22 cellular contexts compared by ENCODE assay signal in genomic region chr3:64259646-64260045, GRCh38. TPM values are rescaled to one million over a fixed set of nuclear protein-coding genes. Genes with fewer than 3 reads are reported as not detected.
DNase-seq lines count a peak whose midpoint lies in the region; ATAC-seq and TF ChIP-seq lines count a peak whose summit lies in the region.
"Had no signal": no experiment of that assay in that cellular context is flagged by ENCODE, and none has a peak within 500 bp of the region (broad histone marks: within the 10 kb centered on the region; RNA-seq: fewer than 3 reads in every experiment).

No MANE protein-coding gene starts in this region.

- H2AFZ ChIP-seq in GM23248, result no peak overlapping the region
- H2AFZ ChIP-seq in PC-3 (ENCODE audit: low read length), result no peak overlapping the region

- H3K4me3 ChIP-seq in GM23248, result no peak overlapping the region
- H3K4me3 ChIP-seq in astrocyte of the spinal cord (ENCODE audit: low read depth, low read length), result no peak overlapping the region
- no peak overlapping the region for H3K4me3 ChIP-seq in muscle layer of colon (ENCODE audit: low read depth in 1 of 2, low read length in 2 of 2)
- H3K4me3 ChIP-seq in PC-3 (ENCODE audit: low read length), result no peak overlapping the region
- H3K4me3 ChIP-seq: cardiac muscle cell, GM12878, Peyer's patch, psoas muscle had no signal

- H3K9me3 ChIP-seq in GM23248 (ENCODE audit: low read depth) (no peaks in the 10 kb centered on the region), muscle layer of colon (ENCODE audit: low read length) (no peaks in the 10 kb centered on the region), PC-3 (ENCODE audit: low read length) (no peaks in the 10 kb centered on the region)
- H3K9me3 ChIP-seq: Caco-2, Peyer's patch, psoas muscle had no signal

- peak overlapping the region; percentile 40 for H3K27ac ChIP-seq in GM23248
- H3K27ac ChIP-seq in muscle layer of colon (ENCODE audit: low read depth, low read length), result no peak overlapping the region
- H3K27ac ChIP-seq in PC-3 (ENCODE audit: low read length), result no peak overlapping the region
- H3K27ac ChIP-seq: cardiac muscle cell, psoas muscle had no signal

- no peak overlapping the region for H3K9ac ChIP-seq in GM23248
- H3K9ac ChIP-seq in muscle layer of colon (ENCODE audit: low read length), result peak overlapping the region; percentile 9
- no peak overlapping the region for H3K9ac ChIP-seq in PC-3 (ENCODE audit: low read length)

- no peak for ATAC-seq in PC-3
- ATAC-seq: GM12878; natural killer cell treated with Interleukin-12 subunit alpha and Interleukin-12 subunit beta and Interleukin-15 and Interleukin-18, amount 100 ng/mL, for 72 hours; psoas muscle; SK-N-SH treated with all-trans-retinoic acid at 6 μM for 48 hours; stimulated activated naive B cell treated with anti-CD40 and anti-IgM and Interleukin-4, amounts not matched to agents 10 μg/mL and 1 μg/mL and 100 μg/mL, for 72 hours had no signal

- H3K4me2 ChIP-seq in GM23248 (ENCODE audit: unreplicated experiment) (no peak overlapping the region), PC-3 (ENCODE audit: low read length) (no peak overlapping the region)

- H3K79me2 ChIP-seq in GM23248 (ENCODE audit: insufficient read depth) (peaks cover 100% of the 10 kb centered on the region), PC-3 (ENCODE audit: low read length) (no peaks in the 10 kb centered on the region)

- BruUV-seq in PC-3 (replicated peaks; lab: Mats Ljungman, UMichigan), result no TSS peak

- H3K27me3 ChIP-seq in GM23248 (replicated peaks; ENCODE audit: insufficient read depth) (no peaks in the 10 kb centered on the region), muscle layer of colon (ENCODE audit: control insufficient read depth in 1 of 2, insufficient read depth in 2 of 2, low read length in 2 of 2) (no peaks in the 10 kb centered on the region), PC-3 (ENCODE audit: low read length) (no peaks in the 10 kb centered on the region)
- H3K27me3 ChIP-seq: cardiac muscle cell, Peyer's patch had no signal

- in situ Hi-C loops in GM23248 (cut with MboI), result loop anchor here (25.0 kb wide), 1 partner anchor 222 kb away; no protein-coding TSS in a partner anchor
- in situ Hi-C loops in astrocyte of the spinal cord (cut with HindIII; ENCODE audit: low sequenced_read_pairs), result no loop called here

- DNase-seq in GM23248 (peak; percentile 51), astrocyte of the spinal cord (ENCODE audit: low read depth, low spot score) (peak; percentile 74), stromal cell of bone marrow (ENCODE audit: low read depth) (peak; percentile 41), PC-3 (no peak), ecto neural progenitor cell (ENCODE audit: low spot score) (no peak)
- no peak for DNase-seq in activated CD4-positive, alpha-beta T cell treated with anti-CD3 and anti-CD28 coated beads for 4 hours
- DNase-seq: activated CD4-positive, alpha-beta T cell treated with anti-CD3 and anti-CD28 coated beads for 1 hour; activated naive CD8-positive, alpha-beta T cell treated with anti-CD3 and anti-CD28 coated beads, Interleukin-2, amount 10 ng/mL, durations not matched to agents 7 days and 5 days; Caco-2; effector memory CD4-positive, alpha-beta T cell; hippocampal formation; kidney; NCI-H1417 treated with DMSO at 0.1 percent for 48 hours; Peyer's patch; psoas muscle; stimulated activated naive B cell treated with anti-CD40 and anti-IgM and Interleukin-4, amounts not matched to agents 10 μg/mL and 1 μg/mL and 100 μg/mL, for 72 hours had no signal

- WGBS in GM23248 (ENCODE audit: low coverage in 1 of 2, low lambda C conversion rate in 2 of 2, missing lambda C conversion rate in 2 of 2), 2 experiments, result 35 to 39% methylated on average over 3 of the region's 3 CpGs

- H3K9me2 ChIP-seq in GM23248 (ENCODE audit: insufficient read depth) (no peaks in the 10 kb centered on the region), PC-3 (replicated peaks; ENCODE audit: low read length) (no peaks in the 10 kb centered on the region)

- intact Hi-C loops in PC-3 (cut with micrococcal nuclease), result no loop called here

- 0 out of 2 replicates have a peak, but pooled peaks cover 5% of the 10 kb centered on the region for H4K20me1 ChIP-seq in GM23248 (ENCODE audit: insufficient read depth)
- H4K20me1 ChIP-seq in PC-3 (ENCODE audit: low read length), result no peaks in the 10 kb centered on the region

- H3F3A ChIP-seq in GM23248 (ENCODE audit: insufficient read depth), result peaks cover 13% of the 10 kb centered on the region
- no peaks in the 10 kb centered on the region for H3F3A ChIP-seq in PC-3 (ENCODE audit: low read length, unreplicated experiment)

- CTCF ChIA-PET in PC-3 (lab: Charles Lee), result no interaction called here

- no peak for TF ChIP-seq CTCF in astrocyte of the spinal cord (IDR thresholded peaks at IDR 0.05; ENCODE audit: low read depth, low read length)
- TF ChIP-seq CTCF in PC-3 (conservative IDR thresholded peaks at IDR 0.05; ENCODE audit: low read depth, low read length), result no peak

- H3K36me3 ChIP-seq in GM23248 (ENCODE audit: low read depth) (no peaks in the 10 kb centered on the region), muscle layer of colon (ENCODE audit: insufficient read depth, low read length) (no peaks in the 10 kb centered on the region), PC-3 (ENCODE audit: low read depth, low read length) (no peaks in the 10 kb centered on the region)
- H3K36me3 ChIP-seq: cardiac muscle cell, Peyer's patch had no signal

- POLR2A ChIA-PET in PC-3 (lab: Charles Lee; ENCODE audit: unreplicated experiment), result no interaction called here

- H3K4me1 ChIP-seq in GM23248 (ENCODE audit: insufficient read depth) (peaks cover 23% of the 10 kb centered on the region), muscle layer of colon (ENCODE audit: insufficient read depth, low read length) (peaks cover 89% of the 10 kb centered on the region), PC-3 (ENCODE audit: insufficient read depth, low read length) (peaks cover 7% of the 10 kb centered on the region; the same call in 1 of the 2 replicates)

RNA-seq across cellular contexts. Expression of gene PRICKLE2, which starts 34.4 kb away (rescaled TPM):
- 19.6 and 24.8 TPM in 2 replicates for total RNA-seq in GM23248 (2014; rRNA removed; shearing (Covaris generic))
- 7.0 and 7.3 TPM in 2 replicates for polyA plus RNA-seq in GM23248 (2016; fragmentation: Nextera tagmentation; extraction: Ambion mirVana)
- 0.46 and 1.8 TPM in 2 replicates for total RNA-seq in PC-3 (2014; rRNA removed)
- total RNA-seq: activated naive CD8-positive, alpha-beta T cell treated with anti-CD3 and anti-CD28 coated beads, Interleukin-2, amount 10 ng/mL, durations not matched to agents 7 days and 5 days; activated T-helper 1 cell treated with anti-CD3 and anti-CD28 coated beads, Interleukin-12 subunit alpha, Interleukin-12 subunit beta, Interleukin-2, Interleukin-4 antibody, amounts not matched to agents 30 ng/mL and 10 ng/mL and 1 ng/mL, durations not matched to agents 14 hours and 24 hours and 36 hours had no signal

Comparison
In these comparisons a context has a peak if more than half of its experiments do, and no peak if none do; other contexts are left out.
1. DNase-seq: peak in GM23248 (single experiment), astrocyte of the spinal cord (single experiment) and stromal cell of bone marrow (single experiment); none in PC-3 (single experiment), ecto neural progenitor cell (single experiment) and activated CD4-positive, alpha-beta T cell treated with anti-CD3 and anti-CD28 coated beads for 4 hours (0 of 2).